ENCODE assay signal across 8 cellular contexts in genomic region chr6:156777577-156777865, GRCh38. TPM values are rescaled to one million over a fixed set of nuclear protein-coding genes. Genes with fewer than 3 reads are reported as not detected.
DNase-seq lines count a peak whose midpoint lies in the region; TF ChIP-seq lines count a peak whose summit lies in the region.

No MANE protein-coding gene starts in this region.

- no peaks in the 10 kb centered on the region for H3K9me3 ChIP-seq in mononuclear cell (ENCODE audit: low read depth, low read length)

- peaks cover 21% of the 10 kb centered on the region for H3K4me1 ChIP-seq in mononuclear cell (ENCODE audit: insufficient read depth, low read length)

- TF ChIP-seq CTCF in HFF-Myc (IDR thresholded peaks at IDR 0.05; ENCODE audit: low read depth, low read length, missing control alignments) (no peak), brain microvascular endothelial cell (IDR thresholded peaks at IDR 0.05; ENCODE audit: low read depth, low read length, missing control alignments) (no peak)

- DNase-seq in AG08396 (ENCODE audit: low spot score) (peak; percentile 77), HFF-Myc (ENCODE audit: extremely low read depth, low read depth) (no peak), brain microvascular endothelial cell (no peak), mucosa of gallbladder (ENCODE audit: low spot score) (no peak), NCI-H146 treated with DMSO at 0.1 percent for 48 hours (lab: John Stamatoyannopoulos, UW; ENCODE audit: unreplicated experiment) (no peak)
- DNase-seq in activated effector memory CD4-positive, alpha-beta T cell treated with anti-CD3 and anti-CD28 coated beads, Interleukin-2, amount 50 U/mL, for 16 hours: no peak
- no peak for DNase-seq in central memory CD4-positive, alpha-beta T cell

- H3K27me3 ChIP-seq in brain microvascular endothelial cell (replicated peaks) (no peaks in the 10 kb centered on the region), mononuclear cell (ENCODE audit: insufficient read depth, low read length) (no peaks in the 10 kb centered on the region)

- in situ Hi-C loops in brain microvascular endothelial cell (cut with HindIII; ENCODE audit: low pct_ligation_motif_present, low sequenced_read_pairs): no loop called here

- peak overlapping the region; percentile 91 for H3K27ac ChIP-seq in brain microvascular endothelial cell

- H3K4me3 ChIP-seq in HFF-Myc (replicated peaks; ENCODE audit: low read depth, low read length): peak overlapping the region; percentile 92
- peak overlapping the region; percentile 83 for H3K4me3 ChIP-seq in brain microvascular endothelial cell (ENCODE audit: low read depth, low read length)
- H3K4me3 ChIP-seq in mononuclear cell (ENCODE audit: low read length): peak overlapping the region; percentile 72

- no peaks in the 10 kb centered on the region for H3K36me3 ChIP-seq in brain microvascular endothelial cell (replicated peaks)

RNA-seq across cellular contexts. Expression of gene ARID1B, which starts 0.3 kb away (rescaled TPM):
- 107 TPM for total RNA-seq in mononuclear cell
- total RNA-seq in mucosa of gallbladder: 101 TPM
